Comparison of ENCODE assay signal across 8 cellular contexts in the genomic region with DNA sequence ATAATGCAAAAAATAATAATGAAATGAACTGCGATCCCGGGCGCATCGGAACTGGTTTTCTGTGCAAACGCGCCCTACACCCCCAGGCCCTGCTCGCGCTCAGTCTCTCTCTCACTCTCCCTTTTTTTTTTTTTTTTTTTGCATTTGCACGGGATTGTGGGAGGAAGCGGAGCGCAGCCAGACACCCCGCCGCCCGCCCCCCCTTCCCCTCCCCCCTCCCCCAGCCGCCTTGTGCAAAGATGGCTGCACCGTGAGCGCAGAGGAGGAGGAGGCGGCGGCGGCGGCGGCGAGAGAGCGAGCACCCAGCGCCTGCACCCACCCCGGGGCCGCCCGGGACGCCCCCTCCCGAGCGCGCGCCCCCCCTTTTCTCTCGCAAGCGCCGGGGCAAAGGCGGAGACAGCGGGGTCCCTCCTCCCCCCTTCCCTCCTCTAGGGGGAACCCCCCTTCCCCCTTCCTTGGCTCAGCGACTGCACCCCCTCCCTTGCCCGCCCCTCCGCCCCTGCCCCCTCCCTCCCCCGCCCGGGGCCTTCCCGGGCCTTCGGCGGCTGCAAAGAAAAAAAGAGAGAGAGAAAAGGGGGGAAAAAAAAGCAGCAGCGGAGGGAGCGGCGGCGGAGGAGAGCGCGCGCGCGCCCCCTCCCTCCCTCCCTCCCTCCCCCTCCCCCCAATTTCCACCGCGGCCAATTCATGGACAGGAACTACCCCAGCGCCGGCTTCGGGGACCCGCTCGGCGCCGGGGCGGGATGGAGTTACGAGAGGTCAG.
DNase-seq lines count a peak whose midpoint lies in the region; ATAC-seq lines count a peak whose summit lies in the region.

A gene with protein sequence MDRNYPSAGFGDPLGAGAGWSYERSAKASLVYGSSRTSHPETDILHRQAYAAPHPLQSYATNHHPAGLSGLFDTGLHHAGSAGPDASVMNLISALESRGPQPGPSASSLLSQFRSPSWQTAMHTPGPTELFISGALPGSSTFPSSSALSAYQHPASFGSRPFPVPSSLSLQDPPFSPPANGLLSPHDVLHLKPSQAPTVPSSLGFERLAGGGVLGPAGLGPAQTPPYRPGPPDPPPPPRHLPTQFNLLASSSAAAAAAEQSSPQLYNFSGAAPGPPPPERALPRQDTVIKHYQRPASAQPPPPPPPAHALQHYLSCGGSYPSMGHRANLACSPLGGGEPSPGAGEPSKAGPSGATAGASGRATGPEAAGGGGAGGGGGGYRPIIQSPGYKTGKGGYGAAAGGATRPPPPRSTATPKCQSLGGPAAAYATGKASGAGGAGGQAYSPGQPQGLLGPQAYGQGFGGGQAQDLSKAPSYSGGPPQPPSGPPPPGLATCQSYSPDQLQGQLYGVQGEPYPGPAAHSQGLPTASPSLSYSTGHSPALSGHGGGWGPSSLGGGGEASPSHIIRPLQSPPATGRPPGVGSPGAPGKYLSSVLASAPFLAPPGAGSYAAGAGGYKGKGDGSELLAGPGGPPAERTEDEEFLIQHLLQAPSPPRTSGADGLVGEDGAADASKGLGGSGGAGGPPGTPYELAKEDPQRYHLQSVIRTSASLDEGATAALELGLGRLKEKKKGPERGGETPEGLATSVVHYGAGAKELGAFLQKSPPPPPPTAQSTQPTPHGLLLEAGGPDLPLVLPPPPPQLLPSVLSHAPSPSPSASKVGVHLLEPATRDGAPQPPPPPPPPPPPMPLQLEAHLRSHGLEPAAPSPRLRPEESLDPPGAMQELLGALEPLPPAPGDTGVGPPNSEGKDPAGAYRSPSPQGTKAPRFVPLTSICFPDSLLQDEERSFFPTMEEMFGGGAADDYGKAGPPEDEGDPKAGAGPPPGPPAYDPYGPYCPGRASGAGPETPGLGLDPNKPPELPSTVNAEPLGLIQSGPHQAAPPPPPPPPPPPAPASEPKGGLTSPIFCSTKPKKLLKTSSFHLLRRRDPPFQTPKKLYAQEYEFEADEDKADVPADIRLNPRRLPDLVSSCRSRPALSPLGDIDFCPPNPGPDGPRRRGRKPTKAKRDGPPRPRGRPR (N-terminal part only) (plus strand): TSS at position 212 of the 760 bp plus-strand sequence. CDS start 473 bp downstream, at position 685.

- peaks cover 44% of the 10 kb centered on the region for H3K4me1 Mint-ChIP-seq in central memory CD8-positive, alpha-beta T cell

- H3K9me3 Mint-ChIP-seq in central memory CD8-positive, alpha-beta T cell: no peaks in the 10 kb centered on the region

- peak within 1 kb of the TSS; percentile 88 for H3K4me3 Mint-ChIP-seq in central memory CD8-positive, alpha-beta T cell

- peaks cover 32% of the 10 kb centered on the region for H3K36me3 Mint-ChIP-seq in central memory CD8-positive, alpha-beta T cell (ENCODE audit: insufficient read depth)

- H3K27me3 Mint-ChIP-seq in central memory CD8-positive, alpha-beta T cell: no peaks in the 10 kb centered on the region

- ATAC-seq in activated CD4-positive, CD25-positive, alpha-beta regulatory T cell treated with anti-CD3 and anti-CD28 coated beads, Interleukin-2, amount 50 U/mL, for 24 hours: peak; percentile 14 to 21
- peak; percentile 26 for ATAC-seq in central memory CD8-positive, alpha-beta T cell (replicated peaks; ENCODE audit: extremely low read depth, poor library complexity, severe bottlenecking)
- ATAC-seq in GM19452 (IDR thresholded peaks at IDR 0.05; ENCODE audit: unreplicated experiment): no peak

- H3K27ac Mint-ChIP-seq in central memory CD8-positive, alpha-beta T cell (ENCODE audit: low read depth): peak within 1 kb of the TSS; percentile 49

- DNase-seq in AG08395 (ENCODE audit: low spot score) (peak; percentile 88), GOT3 (lab: John Stamatoyannopoulos, UW) (peak; percentile 20), NCI-H345 (lab: John Stamatoyannopoulos, UW) (peak; percentile 65), iris pigment epithelial cell (ENCODE audit: low read depth) (peak; percentile 63)
- DNase-seq in central memory CD8-positive, alpha-beta T cell (ENCODE audit: low spot score in 2 of 2): peak; percentile 40 to 57
- peak; percentile 56 to 63 for DNase-seq in stimulated activated CD4-positive, alpha-beta T cell treated with anti-CD3 and anti-CD28 coated beads, Interleukin-12 subunit alpha, Interleukin-12 subunit beta, amount 100 ng/mL, for 24 hours (ENCODE audit: low read depth in 2 of 2)

Comparison
In these comparisons a context has a peak if more than half of its experiments do, and no peak if none do; other contexts are left out.
1. DNase-seq: peak in every context shown above with its lines; median percentile 88 in AG08395; 65 in NCI-H345; 63 in iris pigment epithelial cell; 60 in stimulated activated CD4-positive, alpha-beta T cell treated with anti-CD3 and anti-CD28 coated beads, Interleukin-12 subunit alpha, Interleukin-12 subunit beta, amount 100 ng/mL, for 24 hours; 48 in central memory CD8-positive, alpha-beta T cell; 20 in GOT3.